Comparison of ENCODE assay signal across 1 cellular context in the genomic region with DNA sequence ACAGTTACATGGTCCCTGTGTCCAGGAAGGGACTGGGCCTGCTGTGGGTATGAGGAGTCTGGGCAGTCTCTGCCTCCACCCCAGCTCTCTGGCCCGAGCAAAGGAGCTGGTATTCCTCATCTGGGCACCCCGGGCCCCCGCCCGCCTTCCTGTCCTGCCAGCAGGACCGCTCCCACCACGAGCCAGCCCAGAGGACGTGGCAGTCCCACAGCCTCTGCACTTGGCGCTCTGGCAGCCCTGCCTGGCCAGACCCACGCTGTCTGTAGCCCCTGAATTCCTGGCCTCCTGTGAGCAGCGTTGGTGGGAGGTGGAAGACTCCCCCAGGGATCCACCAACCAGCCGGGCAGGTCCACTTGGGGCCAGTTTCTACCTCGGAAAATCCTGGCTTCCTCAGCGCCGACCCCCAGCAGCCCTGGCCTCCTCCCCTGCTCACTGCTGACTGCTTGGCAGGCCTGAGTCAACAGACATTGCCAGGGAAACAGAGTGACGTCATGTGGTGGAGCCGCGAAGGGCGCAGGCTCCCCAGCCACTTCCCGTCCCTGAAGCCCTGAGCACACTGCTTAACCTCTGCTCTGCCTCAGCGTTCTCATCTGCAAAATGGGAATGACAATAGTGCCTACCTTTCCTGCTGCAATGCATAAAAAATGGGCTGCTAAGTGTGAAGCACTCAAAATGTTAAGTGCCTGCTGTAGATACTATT.
A peak's percentile ranks its signal among the peaks of the same experiment; 100 is the strongest.
TF ChIP-seq lines count a peak whose summit lies in the region.

No MANE protein-coding gene starts in this region.

TF ChIP-seq in IMR-90, 13 proteins besides CTCF, POLR2A, EP300 and RAD21:
- 0 out of 2 replicates have a peak, but pooled peaks have one; percentile 30 for TF ChIP-seq MXI1 (IDR thresholded peaks at IDR 0.05; ENCODE audit: borderline replicate concordance, low read depth, low read length)
- TF ChIP-seq NFE2L2 (IDR thresholded peaks at IDR 0.05; ENCODE audit: low read depth, low read length): no peak
- no peak for TF ChIP-seq SMC3 (IDR thresholded peaks at IDR 0.05; ENCODE audit: low read depth, low read length)
- no peak; the same call in 1 of the 2 replicates for TF ChIP-seq MAFK (IDR thresholded peaks at IDR 0.05; ENCODE audit: low read depth, low read length)
- peak; percentile 25; the same call in 1 of the 2 replicates for TF ChIP-seq FOS (IDR thresholded peaks at IDR 0.05; ENCODE audit: low read depth, low read length)
- TF ChIP-seq, protein P1, sequence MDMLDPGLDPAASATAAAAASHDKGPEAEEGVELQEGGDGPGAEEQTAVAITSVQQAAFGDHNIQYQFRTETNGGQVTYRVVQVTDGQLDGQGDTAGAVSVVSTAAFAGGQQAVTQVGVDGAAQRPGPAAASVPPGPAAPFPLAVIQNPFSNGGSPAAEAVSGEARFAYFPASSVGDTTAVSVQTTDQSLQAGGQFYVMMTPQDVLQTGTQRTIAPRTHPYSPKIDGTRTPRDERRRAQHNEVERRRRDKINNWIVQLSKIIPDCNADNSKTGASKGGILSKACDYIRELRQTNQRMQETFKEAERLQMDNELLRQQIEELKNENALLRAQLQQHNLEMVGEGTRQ (IDR thresholded peaks at IDR 0.05; ENCODE audit: low read depth, low read length): no peak; the same call in 1 of the 2 replicates
- no peak for TF ChIP-seq RFX5 (IDR thresholded peaks at IDR 0.05; ENCODE audit: low read depth, low read length)
- TF ChIP-seq BHLHE40 (IDR thresholded peaks at IDR 0.05; ENCODE audit: low read depth, low read length): no peak
- TF ChIP-seq, protein P2, sequence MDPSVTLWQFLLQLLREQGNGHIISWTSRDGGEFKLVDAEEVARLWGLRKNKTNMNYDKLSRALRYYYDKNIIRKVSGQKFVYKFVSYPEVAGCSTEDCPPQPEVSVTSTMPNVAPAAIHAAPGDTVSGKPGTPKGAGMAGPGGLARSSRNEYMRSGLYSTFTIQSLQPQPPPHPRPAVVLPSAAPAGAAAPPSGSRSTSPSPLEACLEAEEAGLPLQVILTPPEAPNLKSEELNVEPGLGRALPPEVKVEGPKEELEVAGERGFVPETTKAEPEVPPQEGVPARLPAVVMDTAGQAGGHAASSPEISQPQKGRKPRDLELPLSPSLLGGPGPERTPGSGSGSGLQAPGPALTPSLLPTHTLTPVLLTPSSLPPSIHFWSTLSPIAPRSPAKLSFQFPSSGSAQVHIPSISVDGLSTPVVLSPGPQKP (IDR thresholded peaks at IDR 0.05; ENCODE audit: borderline replicate concordance, low read depth, low read length): no peak
- peak; percentile 100 for TF ChIP-seq RCOR1 (IDR thresholded peaks at IDR 0.05; ENCODE audit: insufficient replicate concordance, low read length)
- TF ChIP-seq CEBPB (IDR thresholded peaks at IDR 0.05; ENCODE audit: low read depth, low read length): no peak; the same call in 1 of the 2 replicates
- no peak for TF ChIP-seq CHD1 (IDR thresholded peaks at IDR 0.05; ENCODE audit: low read depth, low read length)
- TF ChIP-seq MAZ (IDR thresholded peaks at IDR 0.05; ENCODE audit: borderline replicate concordance, low read depth, low read length): peak; percentile 45; the same call in 1 of the 2 replicates
